ENCODE assay signal across 13 cellular contexts in genomic region chr16:3036726-3037315, GRCh38. TPM values are rescaled to one million over a fixed set of nuclear protein-coding genes. Genes with fewer than 3 reads are reported as not detected.
A peak's percentile ranks its signal among the peaks of the same experiment; 100 is the strongest.
DNase-seq lines count a peak whose midpoint lies in the region; ATAC-seq and TF ChIP-seq lines count a peak whose summit lies in the region.
"Had no signal": no experiment of that assay in that cellular context is flagged by ENCODE, and none has a peak within 500 bp of the region (broad histone marks: within the 10 kb centered on the region; RNA-seq: fewer than 3 reads in every experiment).

A gene with protein sequence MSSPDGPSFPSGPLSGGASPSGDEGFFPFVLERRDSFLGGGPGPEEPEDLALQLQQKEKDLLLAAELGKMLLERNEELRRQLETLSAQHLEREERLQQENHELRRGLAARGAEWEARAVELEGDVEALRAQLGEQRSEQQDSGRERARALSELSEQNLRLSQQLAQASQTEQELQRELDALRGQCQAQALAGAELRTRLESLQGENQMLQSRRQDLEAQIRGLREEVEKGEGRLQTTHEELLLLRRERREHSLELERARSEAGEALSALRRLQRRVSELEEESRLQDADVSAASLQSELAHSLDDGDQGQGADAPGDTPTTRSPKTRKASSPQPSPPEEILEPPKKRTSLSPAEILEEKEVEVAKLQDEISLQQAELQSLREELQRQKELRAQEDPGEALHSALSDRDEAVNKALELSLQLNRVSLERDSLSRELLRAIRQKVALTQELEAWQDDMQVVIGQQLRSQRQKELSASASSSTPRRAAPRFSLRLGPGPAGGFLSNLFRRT (minus strand): TSS chr16:3036944. CDS start chr16:3035496, 1,448 bp downstream.

- WGBS in lung, 2 donors, result 6 to 8% methylated on average over 24 to 44 of the region's 44 CpGs

- peak within 1 kb of the TSS; percentile 32 for H3K4me3 ChIP-seq in left ventricle myocardium inferior
- H3K4me3 ChIP-seq in breast epithelium, result peak within 1 kb of the TSS in 2 of 3 donors; percentile 64 to 66
- H3K4me3 ChIP-seq in lung, result peak within 1 kb of the TSS; percentile 12

- ATAC-seq in left cardiac atrium, result no peak
- ATAC-seq in lung (ENCODE audit: insufficient read depth, low FRiP score), result peak; percentile 32
- ATAC-seq: left ventricle myocardium superior had no signal

- no peaks in the 10 kb centered on the region for H3K36me3 ChIP-seq in left ventricle myocardium inferior
- H3K36me3 ChIP-seq in breast epithelium, result no peaks in the 10 kb centered on the region
- H3K36me3 ChIP-seq in lung (ENCODE audit: control insufficient read depth in 2 of 2, insufficient read depth in 2 of 2, low read length in 2 of 2), result no peaks in the 10 kb centered on the region

- H3K9me3 ChIP-seq in left ventricle myocardium inferior (replicated peaks) (no peaks in the 10 kb centered on the region), breast epithelium (no peaks in the 10 kb centered on the region), lung (ENCODE audit: control insufficient read depth in 2 of 2, insufficient read depth in 1 of 2, low read length in 1 of 2) (no peaks in the 10 kb centered on the region)

- no peak for TF ChIP-seq POLR2A in breast epithelium (IDR thresholded peaks at IDR 0.05)

- H3K4me1 ChIP-seq in left ventricle myocardium inferior, result peaks cover 9% of the 10 kb centered on the region
- H3K4me1 ChIP-seq in breast epithelium, result peaks cover 0 to 4% of the 10 kb centered on the region in 2 donors
- peaks cover 0 to 4% of the 10 kb centered on the region in 2 donors for H3K4me1 ChIP-seq in lung (ENCODE audit: control insufficient read depth in 2 of 2, insufficient read depth in 2 of 2, low read length in 2 of 2)

- DNase-seq in left ventricle myocardium inferior (no peak), left cardiac atrium (no peak), breast epithelium (ENCODE audit: low spot score in 2 of 2) (no peak), lung (ENCODE audit: low spot score) (no peak), ureter (ENCODE audit: low spot score) (no peak), SHP77 treated with DMSO at 0.1 percent for 48 hours (lab: John Stamatoyannopoulos, UW) (no peak), DMS 273 treated with DMSO at 0.1 percent for 48 hours (lab: John Stamatoyannopoulos, UW) (no peak), epidermal melanocyte (ENCODE audit: insufficient read length, low spot score) (no peak)
- DNase-seq: activated effector memory CD4-positive, alpha-beta T cell treated with anti-CD3 and anti-CD28 coated beads, Interleukin-2, amount 50 U/mL, for 16 hours; left ventricle myocardium superior; NCI-H524 treated with DMSO at 0.1 percent for 48 hours; stimulated activated CD4-positive, alpha-beta T cell treated with anti-CD3 and anti-CD28 coated beads, Interleukin-12 subunit alpha, Interleukin-12 subunit beta, amount 100 ng/mL, for 4 hours had no signal

- intact Hi-C loops in left ventricle myocardium inferior (cut with micrococcal nuclease) (no loop called here), left cardiac atrium (cut with DNase I) (no loop called here), breast epithelium (cut with DNase I; ENCODE audit: low total_unique reads) (no loop called here)

- TF ChIP-seq CTCF in left ventricle myocardium inferior (IDR thresholded peaks at IDR 0.05; ENCODE audit: borderline replicate concordance), result no peak
- no peak for TF ChIP-seq CTCF in breast epithelium (IDR thresholded peaks at IDR 0.05)
- no peak for TF ChIP-seq CTCF in lung (IDR thresholded peaks at IDR 0.05; ENCODE audit: control extremely low read depth, extremely low read depth)

- H3K27me3 ChIP-seq in left ventricle myocardium inferior (ENCODE audit: low read depth) (peaks cover 98% of the 10 kb centered on the region), breast epithelium (peaks cover 0 to 40% of the 10 kb centered on the region in 2 donors), lung (ENCODE audit: control insufficient read depth, insufficient read depth) (no peaks in the 10 kb centered on the region)

- H3K27ac ChIP-seq in left ventricle myocardium inferior (replicated peaks) (no peak within 1 kb of the TSS), breast epithelium (peak within 1 kb of the TSS; percentile 76 to 91), lung (ENCODE audit: low read depth in 1 of 2, low read length in 1 of 2) (peak within 1 kb of the TSS in 1 of 2 donors; percentile 53)

RNA-seq across cellular contexts. Expression of the gene that starts here (rescaled TPM):
- total RNA-seq in left ventricle myocardium inferior, result 0.05 TPM
- not detected for total RNA-seq in left cardiac atrium
- total RNA-seq in breast epithelium, result 10 to 100 TPM in 2 of 3 donors, not detected in 1; 31.5 to 50.1 TPM
- 10 to 100 TPM; 15.9 to 24.4 TPM for total RNA-seq in lung
- 10 to 100 TPM; 12.7 to 17.1 TPM for polyA plus RNA-seq in lung
- 94.3 TPM for total RNA-seq in ureter
- total RNA-seq: left ventricle myocardium superior, temporal lobe had no signal

Comparison
In these comparisons a context has a peak if more than half of its experiments do, and no peak if none do; other contexts are left out.
1. H3K4me3 ChIP-seq: peak in every context shown above with its lines; median percentile 65 in breast epithelium; 32 in left ventricle myocardium inferior; 12 in lung.